1 cellular context compared by ENCODE assay signal in the genomic region with DNA sequence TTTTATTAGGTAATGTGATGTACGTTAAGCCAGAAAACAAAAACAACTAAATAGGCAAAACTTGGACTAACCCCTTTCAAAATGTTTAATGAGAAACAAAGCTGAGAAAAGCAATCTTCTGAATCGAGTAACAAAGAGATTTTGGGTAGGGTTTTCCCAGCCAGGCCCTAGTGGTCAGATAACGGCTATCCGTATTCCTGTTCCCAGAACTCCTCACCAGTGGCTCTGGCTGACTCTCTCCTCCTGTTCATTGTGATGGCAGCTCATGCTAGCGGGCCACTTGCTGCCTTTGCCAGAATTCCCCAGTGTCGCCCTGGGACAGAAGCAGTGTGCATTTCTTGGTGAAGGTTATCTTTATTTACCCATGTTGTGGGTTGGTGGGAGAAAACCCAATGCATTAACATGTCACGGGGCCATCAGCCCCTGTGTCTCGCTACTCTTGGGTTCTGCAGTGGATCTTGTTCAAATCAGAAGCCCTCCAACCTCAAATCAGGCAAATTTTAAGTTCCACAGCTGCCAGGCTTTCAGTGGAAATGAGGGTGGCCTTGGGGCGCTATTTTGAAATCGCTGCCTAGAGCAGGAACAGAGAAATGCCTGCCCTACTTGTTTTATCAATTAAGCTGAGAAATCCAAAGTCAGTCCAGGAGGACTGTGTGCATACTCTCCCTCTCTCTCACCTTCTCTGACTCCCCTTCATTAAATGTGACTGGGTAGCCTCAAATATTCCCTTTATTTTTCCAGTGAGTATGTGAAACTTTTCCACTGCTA.
TF ChIP-seq lines count a peak whose summit lies in the region.

No MANE protein-coding gene starts in this region.

TF ChIP-seq in GM23338, 12 proteins besides CTCF, POLR2A, EP300 and RAD21 (continued from another document):
- TF ChIP-seq NANOG (IDR thresholded peaks at IDR 0.05; ENCODE audit: borderline replicate concordance): no peak
- TF ChIP-seq ETS1 (IDR thresholded peaks at IDR 0.05): no peak
- TF ChIP-seq CREB1 (CRISPR knock-in tag; IDR thresholded peaks at IDR 0.05; ENCODE audit: low read depth): no peak
- no peak for TF ChIP-seq ZNF462 (CRISPR knock-in tag; IDR thresholded peaks at IDR 0.05)
- no peak for TF ChIP-seq JUNB (IDR thresholded peaks at IDR 0.05; ENCODE audit: unreplicated experiment)
- no peak for TF ChIP-seq REST (IDR thresholded peaks at IDR 0.05; ENCODE audit: unreplicated experiment)
- TF ChIP-seq EZH2phosphoT487 (IDR thresholded peaks at IDR 0.05; ENCODE audit: unreplicated experiment): no peak
- TF ChIP-seq EZH2 (IDR thresholded peaks at IDR 0.05; ENCODE audit: low read depth, unreplicated experiment): no peak
- no peak for TF ChIP-seq ZNF331 (CRISPR knock-in tag; IDR thresholded peaks at IDR 0.05; ENCODE audit: low read depth)
TF ChIP-seq in GM23338: peak in this region for 0.
